ENCODE assay signal across 11 cellular contexts in the genomic region with DNA sequence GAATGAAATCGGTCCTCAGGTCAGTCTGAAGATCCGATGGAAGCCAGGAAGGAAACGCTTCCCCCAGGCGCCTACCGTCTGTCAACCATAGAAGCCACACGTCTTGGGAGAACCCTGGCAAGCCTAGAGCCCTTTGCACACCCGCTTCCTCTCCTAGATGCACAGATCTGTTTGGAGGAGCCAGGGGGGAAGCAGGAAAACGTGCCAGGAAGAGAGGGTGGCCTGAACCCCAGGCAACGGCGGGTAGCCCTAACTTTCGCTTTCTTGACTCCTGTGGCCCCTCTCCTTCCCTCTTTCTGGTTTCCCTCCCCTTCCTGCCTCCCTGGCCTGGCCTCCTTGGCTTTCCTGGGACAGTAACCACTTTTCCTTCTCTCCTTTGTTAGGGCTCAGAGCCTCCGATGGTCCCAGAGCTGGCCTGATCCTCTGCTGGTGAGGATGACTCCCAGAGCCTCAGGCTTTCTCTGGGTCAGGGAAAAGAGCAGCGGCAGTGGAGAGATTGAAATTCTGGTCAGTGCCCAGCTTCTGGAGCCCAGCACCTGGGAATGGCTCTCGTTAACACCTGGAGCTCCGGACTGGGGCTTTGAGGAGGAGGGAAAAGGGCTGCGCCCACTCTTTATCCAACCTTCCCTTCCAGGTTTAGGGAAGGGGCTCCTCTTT. TPM values are rescaled to one million over a fixed set of nuclear protein-coding genes. Genes with fewer than 3 reads are reported as not detected.
A peak's percentile ranks its signal among the peaks of the same experiment; 100 is the strongest.
DNase-seq lines count a peak whose midpoint lies in the region; ATAC-seq and TF ChIP-seq lines count a peak whose summit lies in the region.
"Had no signal": no experiment of that assay in that cellular context is flagged by ENCODE, and none has a peak within 500 bp of the region (broad histone marks: within the 10 kb centered on the region; RNA-seq: fewer than 3 reads in every experiment).

No MANE protein-coding gene starts in this region.

- no peak for DNase-seq in heart left ventricle
- DNase-seq in cardiac septum (ENCODE audit: low spot score) = no peak
- DNase-seq in type B pancreatic cell (ENCODE audit: extremely low spot score, unreplicated experiment) = peak; percentile 40
- DNase-seq in SIG-M5 (lab: John Stamatoyannopoulos, UW) = no peak
- no peak for DNase-seq in stimulated activated CD4-positive, alpha-beta T cell treated with anti-CD3 and anti-CD28 coated beads, Interleukin-2, amount 100 ng/mL, for 48 hours
- DNase-seq: activated T-cell treated with anti-CD3 and anti-CD28 coated beads, Interleukin-2, amount 50 U/mL, for 72 hours; occipital lobe; stimulated activated CD4-positive, alpha-beta T cell treated with anti-CD3 and anti-CD28 coated beads, Interleukin-4, amount 100 ng/mL, for 24 hours had no signal

- no peak overlapping the region for H3K27ac Mint-ChIP-seq in type B pancreatic cell
- H3K27ac Mint-ChIP-seq: activated T-cell treated with anti-CD3 and anti-CD28 coated beads, Interleukin-2, amount 50 U/mL, for 72 hours had no signal

- no peaks in the 10 kb centered on the region for H3K9me3 Mint-ChIP-seq in type B pancreatic cell
- H3K9me3 Mint-ChIP-seq: activated T-cell treated with anti-CD3 and anti-CD28 coated beads, Interleukin-2, amount 50 U/mL, for 72 hours had no signal

- H3K9me3 ChIP-seq in heart left ventricle (no peaks in the 10 kb centered on the region), mononuclear cell (ENCODE audit: low read depth, low read length) (no peaks in the 10 kb centered on the region)

- no peak for ATAC-seq in heart left ventricle
- no peak for ATAC-seq in HG03280 (IDR thresholded peaks at IDR 0.05; ENCODE audit: unreplicated experiment)

- H3K4me3 Mint-ChIP-seq in type B pancreatic cell = peak overlapping the region; percentile 58

- H3K27me3 ChIP-seq in heart left ventricle = peaks cover 0 to 23% (median 0%) of the 10 kb centered on the region in 9 donors
- H3K27me3 ChIP-seq in mononuclear cell (ENCODE audit: insufficient read depth, low read length) = peaks cover 50% of the 10 kb centered on the region

- WGBS in heart left ventricle, 4 donors = 30 to 46% (median 39%) methylated on average over 14 to 16 of the region's 16 CpGs

- peaks cover 3% of the 10 kb centered on the region for H3K36me3 Mint-ChIP-seq in type B pancreatic cell

- TF ChIP-seq POLR2A in heart left ventricle (IDR thresholded peaks at IDR 0.05) = no peak

- H3K4me1 ChIP-seq in heart left ventricle (peaks cover 4 to 81% (median 59%) of the 10 kb centered on the region in 12 donors), mononuclear cell (ENCODE audit: insufficient read depth, low read length) (peaks cover 36% of the 10 kb centered on the region)

- peak overlapping the region in 11 of 12 donors; percentile 5 to 96 (median 78) for H3K4me3 ChIP-seq in heart left ventricle
- H3K4me3 ChIP-seq in mononuclear cell (ENCODE audit: low read length) = peak overlapping the region; percentile 4

- TF ChIP-seq CTCF in heart left ventricle (IDR thresholded peaks at IDR 0.05) = no peak
- no peak for TF ChIP-seq CTCF in type B pancreatic cell (conservative IDR thresholded peaks at IDR 0.05)

- H3K36me3 ChIP-seq in heart left ventricle = no peaks in the 10 kb centered on the region

- intact Hi-C loops in heart left ventricle (cut with DNase I) = no loop called here
- intact Hi-C loops in cardiac septum (cut with DNase I) = no loop called here

- H3K27me3 Mint-ChIP-seq in type B pancreatic cell = peaks cover 59% of the 10 kb centered on the region

- peak overlapping the region; percentile 38 to 96 (median 86) for H3K27ac ChIP-seq in heart left ventricle
- H3K27ac ChIP-seq in cingulate gyrus (ENCODE audit: low read depth, low read length) = peak overlapping the region; percentile 81

- H3K4me1 Mint-ChIP-seq in type B pancreatic cell (ENCODE audit: unreplicated experiment) = peaks cover 59% of the 10 kb centered on the region

RNA-seq across cellular contexts. Expression of a gene that starts 2.1 kb away (rescaled TPM):
- total RNA-seq in heart left ventricle = 10 to 100 TPM; 24.6 to 51.2 (median 35.0) TPM
- 10 to 100 TPM; 51.2 to 54.0 TPM for polyA plus RNA-seq in heart left ventricle
- 28.0 TPM for total RNA-seq in cardiac septum
- total RNA-seq in mononuclear cell = 12.1 TPM
- 22.9 and 66.6 TPM in 2 replicates for total RNA-seq in type B pancreatic cell (ENCODE audit: low replicate concordance)

RNA-seq across cellular contexts. Expression of a gene that starts 49.8 kb away (rescaled TPM):
- total RNA-seq in heart left ventricle = 1 to 10 TPM in 5 of 9 donors, under 1 TPM in 3, not detected in 1; 0.48 to 2.7 (median 1.8) TPM
- 1 to 10 TPM in 1 of 2 donors, under 1 TPM in 1; 0.53 to 1.8 TPM for polyA plus RNA-seq in heart left ventricle
- 1.6 TPM for total RNA-seq in cardiac septum
- total RNA-seq in mononuclear cell = 5.7 TPM
- 40.8 and 57.5 TPM in 2 replicates for total RNA-seq in type B pancreatic cell (ENCODE audit: low replicate concordance)

RNA-seq across cellular contexts. Expression of a gene that starts 54.8 kb away (rescaled TPM):
- total RNA-seq in heart left ventricle = under 1 TPM in 4 of 9 donors, not detected in 5; 0.06 to 0.51 (median 0.25) TPM
- polyA plus RNA-seq in heart left ventricle = under 1 TPM; 0.03 to 0.08 TPM
- total RNA-seq in cardiac septum = not detected
- 0.73 TPM for total RNA-seq in mononuclear cell
- 6.9 and 22.7 TPM in 2 replicates for total RNA-seq in type B pancreatic cell (ENCODE audit: low replicate concordance)
